In the genomic region with DNA sequence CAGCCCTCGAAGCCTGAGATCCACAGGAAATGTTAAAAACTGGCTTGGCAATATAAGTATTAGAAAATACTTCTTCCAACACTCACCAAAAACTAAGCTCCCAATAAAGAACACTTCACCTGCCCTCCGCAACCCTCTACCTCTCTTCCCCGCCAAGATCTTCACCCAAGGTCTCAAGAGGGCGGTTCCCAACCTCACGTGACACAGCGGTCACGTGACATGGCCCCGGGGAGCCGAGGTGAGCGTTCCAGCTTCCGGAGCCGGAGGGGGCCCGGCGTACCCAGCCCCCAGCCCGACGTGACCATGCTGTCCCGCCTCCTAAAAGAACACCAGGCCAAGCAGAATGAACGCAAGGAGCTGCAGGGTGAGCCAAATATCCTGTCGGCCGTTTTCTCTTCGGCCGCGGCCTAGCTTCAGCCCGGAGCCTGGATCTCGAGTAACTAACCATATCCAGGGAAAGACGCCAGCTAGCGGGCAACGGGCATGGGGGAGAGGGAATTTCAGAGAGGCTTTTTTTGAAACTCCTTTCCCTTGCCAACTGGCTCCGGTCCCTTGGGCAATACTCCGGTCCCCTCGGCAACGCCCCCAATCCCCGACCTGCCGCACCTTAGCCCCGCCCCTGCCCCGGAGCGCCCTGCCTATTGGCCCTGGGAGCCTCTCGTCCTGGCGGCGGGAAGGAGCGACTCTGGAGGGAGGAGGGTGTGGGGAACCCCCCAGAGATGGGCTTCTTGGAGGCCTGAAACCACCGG, we compare ENCODE assay signal across 2 cellular contexts.
TF ChIP-seq lines count a peak whose summit lies in the region.

TSS of gene BLOC1S1 (plus strand) at position 214 of the 749 bp plus-strand sequence. CDS start at position 220, 6 bp downstream.

TF ChIP-seq in IMR-90, 13 proteins besides CTCF, POLR2A, EP300 and RAD21:
- TF ChIP-seq FOS (IDR thresholded peaks at IDR 0.05; ENCODE audit: low read depth, low read length) (peak; percentile 58), USF2 (IDR thresholded peaks at IDR 0.05; ENCODE audit: low read depth, low read length) (peak; percentile 100), RCOR1 (IDR thresholded peaks at IDR 0.05; ENCODE audit: insufficient replicate concordance, low read length) (no peak), RFX5 (IDR thresholded peaks at IDR 0.05; ENCODE audit: low read depth, low read length) (no peak), BHLHE40 (IDR thresholded peaks at IDR 0.05; ENCODE audit: low read depth, low read length) (peak; percentile 94), MAFK (IDR thresholded peaks at IDR 0.05; ENCODE audit: low read depth, low read length) (no peak), SMC3 (IDR thresholded peaks at IDR 0.05; ENCODE audit: low read depth, low read length) (no peak), MAZ (IDR thresholded peaks at IDR 0.05; ENCODE audit: borderline replicate concordance, low read depth, low read length) (peak; percentile 69; the same call in 1 of the 2 replicates), CHD1 (IDR thresholded peaks at IDR 0.05; ENCODE audit: low read depth, low read length) (0 out of 2 replicates have a peak, but pooled peaks have one; percentile 72), NFE2L2 (IDR thresholded peaks at IDR 0.05; ENCODE audit: low read depth, low read length) (no peak), CEBPB (IDR thresholded peaks at IDR 0.05; ENCODE audit: low read depth, low read length) (peak; percentile 66), MXI1 (IDR thresholded peaks at IDR 0.05; ENCODE audit: borderline replicate concordance, low read depth, low read length) (peak; percentile 52; the same call in 1 of the 2 replicates)
- TF ChIP-seq, protein P1, sequence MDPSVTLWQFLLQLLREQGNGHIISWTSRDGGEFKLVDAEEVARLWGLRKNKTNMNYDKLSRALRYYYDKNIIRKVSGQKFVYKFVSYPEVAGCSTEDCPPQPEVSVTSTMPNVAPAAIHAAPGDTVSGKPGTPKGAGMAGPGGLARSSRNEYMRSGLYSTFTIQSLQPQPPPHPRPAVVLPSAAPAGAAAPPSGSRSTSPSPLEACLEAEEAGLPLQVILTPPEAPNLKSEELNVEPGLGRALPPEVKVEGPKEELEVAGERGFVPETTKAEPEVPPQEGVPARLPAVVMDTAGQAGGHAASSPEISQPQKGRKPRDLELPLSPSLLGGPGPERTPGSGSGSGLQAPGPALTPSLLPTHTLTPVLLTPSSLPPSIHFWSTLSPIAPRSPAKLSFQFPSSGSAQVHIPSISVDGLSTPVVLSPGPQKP (IDR thresholded peaks at IDR 0.05; ENCODE audit: borderline replicate concordance, low read depth, low read length) = 0 out of 2 replicates have a peak, but pooled peaks have one; percentile 11
TF ChIP-seq in IMR-90: peak in this region for 8.

TF ChIP-seq in endothelial cell of umbilical vein, 7 proteins besides CTCF, POLR2A, EP300 and RAD21:
- no peak for TF ChIP-seq FOS (IDR thresholded peaks at IDR 0.05; ENCODE audit: borderline replicate concordance, insufficient read depth, low read length)
- peak; percentile 94 for TF ChIP-seq MAX (IDR thresholded peaks at IDR 0.05; ENCODE audit: insufficient read depth, insufficient read length)
- no peak for TF ChIP-seq JUN (IDR thresholded peaks at IDR 0.05; ENCODE audit: borderline replicate concordance, insufficient read depth, insufficient read length, low read depth)
- no peak for TF ChIP-seq GATA2 (IDR thresholded peaks at IDR 0.05; ENCODE audit: insufficient read depth, insufficient read length, low read depth, low read length)
- peak; percentile 63 for TF ChIP-seq POLR2AphosphoS5 (IDR thresholded peaks at IDR 0.05; ENCODE audit: insufficient read depth, low read depth, low read length)
- TF ChIP-seq MYC (IDR thresholded peaks at IDR 0.05; ENCODE audit: low read depth, low read length) = no peak
- TF ChIP-seq EZH2 (IDR thresholded peaks at IDR 0.05; ENCODE audit: borderline replicate concordance, low read depth, low read length, severe bottlenecking) = no peak
